3 cellular contexts compared by ENCODE assay signal in genomic region chr10:32909461-32909860, GRCh38.
A peak's percentile ranks its signal among the peaks of the same experiment; 100 is the strongest.
TF ChIP-seq lines count a peak whose summit lies in the region.

No MANE protein-coding gene starts in this region.

TF ChIP-seq in SK-N-SH treated with all-trans-retinoic acid at 6 μM for 48 hours, 23 proteins besides CTCF, POLR2A, EP300 and RAD21:
- TF ChIP-seq TSHZ2 (CRISPR knock-in tag; IDR thresholded peaks at IDR 0.05) (no peak), ZFP3 (CRISPR knock-in tag; IDR thresholded peaks at IDR 0.05) (no peak), ZNF8 (CRISPR knock-in tag; IDR thresholded peaks at IDR 0.05) (no peak), GLIS3 (CRISPR knock-in tag; IDR thresholded peaks at IDR 0.05) (no peak), ZFP30 (CRISPR knock-in tag; IDR thresholded peaks at IDR 0.05) (no peak), ESRRG (CRISPR knock-in tag; IDR thresholded peaks at IDR 0.05) (no peak), TCF4 (CRISPR knock-in tag; IDR thresholded peaks at IDR 0.05; ENCODE audit: borderline replicate concordance) (0 out of 2 replicates have a peak, but pooled peaks have one; percentile 31), ZNF70 (CRISPR knock-in tag; IDR thresholded peaks at IDR 0.05) (peak; percentile 47; the same call in 1 of the 2 replicates)
TF ChIP-seq in SK-N-SH treated with all-trans-retinoic acid at 6 μM for 48 hours: peak in this region for 2.

TF ChIP-seq in SK-N-SH, 30 proteins besides CTCF, POLR2A, EP300 and RAD21:
- no peak for TF ChIP-seq FOSL2 (IDR thresholded peaks at IDR 0.05; ENCODE audit: borderline replicate concordance, low read depth)
- no peak for TF ChIP-seq RFX5 (IDR thresholded peaks at IDR 0.05; ENCODE audit: low read length)
- TF ChIP-seq RXRA (IDR thresholded peaks at IDR 0.05; ENCODE audit: borderline replicate concordance, low read depth), result no peak
- TF ChIP-seq GABPA (IDR thresholded peaks at IDR 0.05; ENCODE audit: low read depth), result no peak
- no peak for TF ChIP-seq REST (IDR thresholded peaks at IDR 0.05; ENCODE audit: low read depth, low read length)
- TF ChIP-seq RCOR1 (IDR thresholded peaks at IDR 0.05; ENCODE audit: low read length), result no peak
- no peak for TF ChIP-seq CHD2 (IDR thresholded peaks at IDR 0.05; ENCODE audit: low read length, partially characterized antibody)
- no peak for TF ChIP-seq JUND (IDR thresholded peaks at IDR 0.05)
- TF ChIP-seq POLR2AphosphoS5 (IDR thresholded peaks at IDR 0.05; ENCODE audit: low read depth, low read length), result no peak
- TF ChIP-seq MAX (IDR thresholded peaks at IDR 0.05; ENCODE audit: low read depth), result no peak
- no peak for TF ChIP-seq USF2 (IDR thresholded peaks at IDR 0.05; ENCODE audit: borderline replicate concordance, low read depth, low read length)
- no peak for TF ChIP-seq NRF1 (IDR thresholded peaks at IDR 0.05; ENCODE audit: low read depth, low read length)
- no peak for TF ChIP-seq PBX3 (IDR thresholded peaks at IDR 0.05)
- no peak for TF ChIP-seq USF1 (IDR thresholded peaks at IDR 0.05; ENCODE audit: borderline replicate concordance, low read depth)
- TF ChIP-seq MXI1 (IDR thresholded peaks at IDR 0.05; ENCODE audit: low read depth, low read length), result no peak
- no peak for TF ChIP-seq TAF1 (IDR thresholded peaks at IDR 0.05; ENCODE audit: borderline replicate concordance, low read depth, low read length)
- TF ChIP-seq FOXM1 (IDR thresholded peaks at IDR 0.05; ENCODE audit: low read depth), result no peak
- TF ChIP-seq TEAD4 (IDR thresholded peaks at IDR 0.05; ENCODE audit: borderline replicate concordance, insufficient read depth), result no peak
- TF ChIP-seq FOXJ3 (CRISPR knock-in tag; IDR thresholded peaks at IDR 0.05), result no peak
- no peak for TF ChIP-seq ELF1 (IDR thresholded peaks at IDR 0.05)

TF ChIP-seq in IMR-90, 13 proteins besides CTCF, POLR2A, EP300 and RAD21:
- TF ChIP-seq NFE2L2 (IDR thresholded peaks at IDR 0.05; ENCODE audit: low read depth, low read length) (no peak), USF2 (IDR thresholded peaks at IDR 0.05; ENCODE audit: low read depth, low read length) (no peak), MXI1 (IDR thresholded peaks at IDR 0.05; ENCODE audit: borderline replicate concordance, low read depth, low read length) (no peak), FOS (IDR thresholded peaks at IDR 0.05; ENCODE audit: low read depth, low read length) (no peak), BHLHE40 (IDR thresholded peaks at IDR 0.05; ENCODE audit: low read depth, low read length) (no peak), CHD1 (IDR thresholded peaks at IDR 0.05; ENCODE audit: low read depth, low read length) (no peak), MAZ (IDR thresholded peaks at IDR 0.05; ENCODE audit: borderline replicate concordance, low read depth, low read length) (no peak), ELK1 (IDR thresholded peaks at IDR 0.05; ENCODE audit: borderline replicate concordance, low read depth, low read length) (no peak), RFX5 (IDR thresholded peaks at IDR 0.05; ENCODE audit: low read depth, low read length) (no peak), SMC3 (IDR thresholded peaks at IDR 0.05; ENCODE audit: low read depth, low read length) (no peak), CEBPB (IDR thresholded peaks at IDR 0.05; ENCODE audit: low read depth, low read length) (no peak)
